In the genomic region with DNA sequence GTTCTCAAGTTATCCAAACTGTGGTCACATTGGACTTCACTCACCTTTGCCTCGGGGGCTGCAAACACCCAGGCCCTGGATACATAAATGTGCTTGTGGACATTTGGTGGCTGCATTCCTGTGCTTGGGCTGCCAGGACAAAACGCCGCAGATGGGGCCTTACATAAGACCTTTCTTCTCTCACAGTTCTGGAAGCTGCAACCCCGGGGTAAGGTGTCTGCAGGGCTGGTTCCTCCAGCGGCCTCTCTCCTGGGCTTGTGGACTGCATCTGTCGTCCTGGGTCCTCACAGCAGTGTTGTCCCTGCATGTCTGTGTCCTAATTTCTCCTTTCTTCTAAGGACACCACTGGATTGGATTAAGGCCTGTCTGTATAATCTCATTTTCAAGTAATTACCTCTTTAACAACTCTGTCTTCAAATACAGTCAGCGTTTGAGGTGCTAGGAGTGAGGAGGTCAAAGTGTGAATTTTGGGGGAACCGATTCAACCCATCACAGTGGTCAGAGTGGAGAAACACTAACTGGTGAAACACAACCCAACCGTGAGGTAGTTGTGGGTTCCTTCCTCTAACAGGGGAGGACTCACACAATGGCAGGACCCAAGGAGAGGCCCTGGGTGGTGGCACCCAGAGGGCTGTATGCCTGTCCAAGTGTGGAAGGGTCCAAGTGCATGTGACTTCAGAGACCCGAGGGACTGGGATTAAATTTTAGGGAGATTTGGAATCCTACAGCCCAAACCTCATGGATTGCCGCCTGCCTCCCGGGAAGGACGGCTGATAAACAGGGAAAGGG, we compare ENCODE assay signal across 21 cellular contexts.
"Had no signal": no experiment of that assay in that cellular context is flagged by ENCODE, and none has a peak within 500 bp of the region (broad histone marks: within the 10 kb centered on the region; RNA-seq: fewer than 3 reads in every experiment).

No MANE protein-coding gene starts in this region.

- H3K27ac ChIP-seq: dorsolateral prefrontal cortex, gastrocnemius medialis, lower lobe of right lung, ovary, psoas muscle, right lobe of liver, suprapubic skin, transverse colon, upper lobe of right lung, uterus had no signal

- H3K4me1 ChIP-seq: gastrocnemius medialis, lower lobe of right lung, psoas muscle, right lobe of liver, suprapubic skin, transverse colon, upper lobe of right lung, uterus had no signal

- H3K27me3 ChIP-seq: gastrocnemius medialis, ovary, right lobe of liver, suprapubic skin, transverse colon, upper lobe of right lung, uterus had no signal

- H3K36me3 ChIP-seq: gastrocnemius medialis, lower lobe of right lung, ovary, right lobe of liver, suprapubic skin, transverse colon, upper lobe of right lung, uterus had no signal

- H3K4me3 ChIP-seq: dorsolateral prefrontal cortex, gastrocnemius medialis, lower lobe of right lung, ovary, psoas muscle, right lobe of liver, suprapubic skin, transverse colon, upper lobe of right lung, uterus had no signal

- ATAC-seq: gastrocnemius medialis; left ventricle myocardium superior; lower lobe of right lung; psoas muscle; right lobe of liver; stimulated activated naive B cell treated with anti-CD40 and anti-IgM and Interleukin-4, amounts not matched to agents 10 μg/mL and 1 μg/mL and 100 μg/mL, for 72 hours; upper lobe of right lung had no signal

- DNase-seq: dorsolateral prefrontal cortex; effector CD4-positive, alpha-beta T cell; foreskin fibroblast; gastrocnemius medialis; glutamatergic neuron; hypothalamus; left ventricle myocardium superior; lower lobe of right lung; occipital lobe; ovary; posterior cingulate gyrus; psoas muscle; right lobe of liver; small intestine; stimulated activated CD4-positive, alpha-beta T cell treated with anti-CD3 and anti-CD28 coated beads, Interleukin-15, amount 100 ng/mL, for 24 hours; stimulated activated CD4-positive, alpha-beta T cell treated with anti-CD3 and anti-CD28 coated beads, Interleukin-2, amount 100 ng/mL, for 48 hours; stimulated activated naive B cell treated with anti-CD40 and anti-IgM and Interleukin-4, amounts not matched to agents 10 μg/mL and 1 μg/mL and 100 μg/mL, for 72 hours; transverse colon; upper lobe of right lung; uterus had no signal

- H3K9me3 ChIP-seq: gastrocnemius medialis, lower lobe of right lung, ovary, psoas muscle, right lobe of liver, suprapubic skin, transverse colon, upper lobe of right lung, uterus had no signal
